Comparison of ENCODE assay signal across 8 cellular contexts in genomic region chr15:33292718-33293307, GRCh38. TPM values are rescaled to one million over a fixed set of nuclear protein-coding genes. Genes with fewer than 3 reads are reported as not detected.
DNase-seq lines count a peak whose midpoint lies in the region; ATAC-seq and TF ChIP-seq lines count a peak whose summit lies in the region.

No MANE protein-coding gene starts in this region.

- no peak for TF ChIP-seq POLR2A in NB4 (IDR thresholded peaks at IDR 0.05; ENCODE audit: extremely low read depth, insufficient read length)

- H3K9ac ChIP-seq in SU-DHL-6 (ENCODE audit: low read length), result no peak overlapping the region

- no peaks in the 10 kb centered on the region for H3K36me3 ChIP-seq in SU-DHL-6 (ENCODE audit: low read length)
- no peaks in the 10 kb centered on the region for H3K36me3 ChIP-seq in tibial artery

- H4K20me1 ChIP-seq in SU-DHL-6 (ENCODE audit: low read depth, low read length), result no peaks in the 10 kb centered on the region

- no peaks in the 10 kb centered on the region for H3K9me3 Mint-ChIP-seq in mesothelial cell of epicardium

- no peaks in the 10 kb centered on the region for H3K79me2 ChIP-seq in SU-DHL-6 (ENCODE audit: insufficient read depth, low read length)

- no peak overlapping the region for H2AFZ ChIP-seq in SU-DHL-6 (ENCODE audit: low read depth, low read length, severe bottlenecking)

- H3K4me3 ChIP-seq in NB4 (ENCODE audit: low read depth, low read length) (no peak overlapping the region), SU-DHL-6 (ENCODE audit: insufficient read depth, low read length, poor library complexity, severe bottlenecking) (no peak overlapping the region), dorsolateral prefrontal cortex (peak overlapping the region in 17 of 59 donors; percentile 0 to 43 (median 18)), tibial artery (peak overlapping the region in 1 of 2 donors; percentile 45)

- no peak overlapping the region for H3K4me2 ChIP-seq in SU-DHL-6 (ENCODE audit: low read depth, low read length, poor library complexity, severe bottlenecking)

- H3K27ac ChIP-seq in SU-DHL-6 (ENCODE audit: low read depth, low read length) (no peak overlapping the region), dorsolateral prefrontal cortex (no peak overlapping the region), tibial artery (no peak overlapping the region)

- no peaks in the 10 kb centered on the region for H3K9me3 ChIP-seq in SU-DHL-6 (ENCODE audit: insufficient read depth, low read length)
- H3K9me3 ChIP-seq in tibial artery, result no peaks in the 10 kb centered on the region

- DNase-seq in SIG-M5 treated with dmso at 0.1 percent for 504 hours (lab: John Stamatoyannopoulos, UW; ENCODE audit: unreplicated experiment), result peak; percentile 29
- no peak for DNase-seq in SIG-M5 (lab: John Stamatoyannopoulos, UW)
- peak; percentile 60 for DNase-seq in NB4 (ENCODE audit: low read depth)
- DNase-seq in dorsolateral prefrontal cortex, result peak in 6 of 10 donors; percentile 14 to 78 (median 55)
- peak; percentile 48 to 64 for DNase-seq in mesothelial cell of epicardium (ENCODE audit: low spot score in 2 of 2, unreplicated experiment in 2 of 2)
- peak in 1 of 2 donors; percentile 60 for DNase-seq in tibial artery

- no peak overlapping the region for H3K27ac Mint-ChIP-seq in mesothelial cell of epicardium

- H3F3A ChIP-seq in SU-DHL-6 (ENCODE audit: insufficient read depth), result no peaks in the 10 kb centered on the region

- no peaks in the 10 kb centered on the region for H3K36me3 Mint-ChIP-seq in mesothelial cell of epicardium

- no peak overlapping the region for H3K4me3 Mint-ChIP-seq in mesothelial cell of epicardium

- no peak for ATAC-seq in GM18870 (IDR thresholded peaks at IDR 0.05; ENCODE audit: unreplicated experiment)

- H3K4me1 Mint-ChIP-seq in mesothelial cell of epicardium, result peaks cover 3% of the 10 kb centered on the region

- intact Hi-C loops in dorsolateral prefrontal cortex (cut with DNase I) (loop anchor here (2.0 to 5.0 kb wide), 2 partner anchors 408 to 409 kb away; no protein-coding TSS in a partner anchor), tibial artery (cut with DNase I; ENCODE audit: low total_unique reads) (loop anchor here (5.0 kb wide), 1 partner anchor 409 kb away; no protein-coding TSS in a partner anchor)

- no peaks in the 10 kb centered on the region for H3K9me2 ChIP-seq in SU-DHL-6 (replicated peaks; ENCODE audit: insufficient read depth, low read length)

- TF ChIP-seq CTCF in NB4 (IDR thresholded peaks at IDR 0.05; ENCODE audit: low read depth, low read length) (peak; percentile 51), SU-DHL-6 (IDR thresholded peaks at IDR 0.05; ENCODE audit: insufficient read depth, low read length, poor library complexity, severe bottlenecking) (peak; percentile 78), dorsolateral prefrontal cortex (IDR thresholded peaks at IDR 0.05 in 54 of 56, conservative IDR thresholded peaks at IDR 0.05 in 2 of 56; ENCODE audit: low read depth in 1 of 56, partially characterized antibody in 56 of 56) (peak; percentile 50 to 92 (median 80)), mesothelial cell of epicardium (IDR thresholded peaks at IDR 0.05; ENCODE audit: unreplicated experiment) (peak; percentile 61), tibial artery (IDR thresholded peaks at IDR 0.05) (peak; percentile 55 to 65)

- H3K27me3 Mint-ChIP-seq in mesothelial cell of epicardium (ENCODE audit: low read depth), result no peaks in the 10 kb centered on the region

- H3K27me3 ChIP-seq in SU-DHL-6 (ENCODE audit: low read length) (no peaks in the 10 kb centered on the region), dorsolateral prefrontal cortex (no peaks in the 10 kb centered on the region), tibial artery (no peaks in the 10 kb centered on the region)

- peaks cover 0 to 19% (median 7%) of the 10 kb centered on the region in 4 donors for H3K4me1 ChIP-seq in tibial artery

RNA-seq across cellular contexts. Expression of gene RYR3, which starts 18.0 kb away (rescaled TPM):
- total RNA-seq in dorsolateral prefrontal cortex, result 100 to 1,000 TPM in 4 of 120 experiments, 10 to 100 TPM in 116; 20.5 to 135 (median 53.1) TPM
- total RNA-seq in mesothelial cell of epicardium, result 2.9 to 3.8 TPM (median 2.9 TPM) in 3 replicates
